17 cellular contexts compared by ENCODE assay signal in genomic region chr2:169323841-169324240, GRCh38. TPM values are rescaled to one million over a fixed set of nuclear protein-coding genes. Genes with fewer than 3 reads are reported as not detected.
DNase-seq lines count a peak whose midpoint lies in the region; ATAC-seq and TF ChIP-seq lines count a peak whose summit lies in the region.
"Had no signal": no experiment of that assay in that cellular context is flagged by ENCODE, and none has a peak within 500 bp of the region (broad histone marks: within the 10 kb centered on the region; RNA-seq: fewer than 3 reads in every experiment).

No MANE protein-coding gene starts in this region.

- H3K27me3 ChIP-seq in hepatocyte, result no peaks in the 10 kb centered on the region
- H3K27me3 ChIP-seq in thyroid gland, result no peaks in the 10 kb centered on the region

- no peaks in the 10 kb centered on the region for H4K20me1 ChIP-seq in hepatocyte (ENCODE audit: insufficient read depth, poor library complexity, severe bottlenecking)

- no peak for ATAC-seq in GM19324 (IDR thresholded peaks at IDR 0.05; ENCODE audit: low FRiP score, unreplicated experiment)
- ATAC-seq: CD8-positive, alpha-beta T cell; HepG2 had no signal

- intact Hi-C loops in thyroid gland (cut with DNase I), result no loop called here

- H3K36me3 ChIP-seq in hepatocyte (replicated peaks; ENCODE audit: insufficient read depth, low read depth) (no peaks in the 10 kb centered on the region), thyroid gland (no peaks in the 10 kb centered on the region)

- no peak for TF ChIP-seq POLR2A in thyroid gland (IDR thresholded peaks at IDR 0.05)

- peaks cover 6% of the 10 kb centered on the region for H3K4me1 ChIP-seq in hepatocyte (ENCODE audit: insufficient read depth)
- H3K4me1 ChIP-seq in thyroid gland, result peaks cover 15 to 31% of the 10 kb centered on the region in 2 donors

- H3K9me2 ChIP-seq in hepatocyte (replicated peaks; ENCODE audit: insufficient read depth), result no peaks in the 10 kb centered on the region

- TF ChIP-seq CTCF in hepatocyte (IDR thresholded peaks at IDR 0.05; ENCODE audit: poor library complexity) (no peak), thyroid gland (IDR thresholded peaks at IDR 0.05) (no peak)

- WGBS in hepatocyte (ENCODE audit: low lambda C conversion rate, missing lambda C conversion rate), result 55% methylated on average over 2 of the region's 2 CpGs
- WGBS in thyroid gland, 2 donors, result 82% methylated on average over 2 of the region's 2 CpGs

- DNase-seq in NCI-H1417 (lab: John Stamatoyannopoulos, UW) (peak in 2 of 3 experiments; percentile 0 to 23), NCI-H1417 treated with DMSO at 0.1 percent for 48 hours (lab: John Stamatoyannopoulos, UW) (no peak), HEK293T (ENCODE audit: extremely low spot score) (no peak), hepatocyte (ENCODE audit: low spot score) (no peak), thyroid gland (no peak), DMS53 treated with DMSO at 0.1 percent for 48 hours (lab: John Stamatoyannopoulos, UW; ENCODE audit: unreplicated experiment) (no peak)
- DNase-seq: CD8-positive, alpha-beta T cell; COR-L47; GF-D8; GOT3; H9; HFFc6 had no signal

- H3K9me3 ChIP-seq in hepatocyte (ENCODE audit: low read depth) (no peaks in the 10 kb centered on the region), thyroid gland (no peaks in the 10 kb centered on the region)

- no peaks in the 10 kb centered on the region for H3K79me2 ChIP-seq in hepatocyte

- POLR2A ChIA-PET in HEK293T (lab: Yijun Ruan, JAX), result no interaction called here

- H3K4me3 ChIP-seq in hepatocyte, result no peak overlapping the region
- H3K4me3 ChIP-seq in thyroid gland (replicated peaks in 1 of 3), result no peak overlapping the region

- peak overlapping the region; percentile 45 for H3K4me2 ChIP-seq in hepatocyte

- H3K27ac ChIP-seq in hepatocyte (no peak overlapping the region), thyroid gland (peak overlapping the region in 2 of 3 donors; percentile 8 to 28)
- H3K27ac ChIP-seq: 22Rv1 had no signal

- no peak overlapping the region for H2AFZ ChIP-seq in hepatocyte

- CTCF ChIA-PET in HEK293T (lab: Yijun Ruan, JAX), result interaction anchor here (0.7 kb wide), 1 partner anchor 18 kb away, joined by 3 read pairs; no protein-coding TSS in a partner anchor

TF ChIP-seq in HEK293T, 16 proteins besides CTCF, POLR2A, EP300 and RAD21:
- TF ChIP-seq SUZ12 (IDR thresholded peaks at IDR 0.05), result no peak
- peak; percentile 60 for TF ChIP-seq PKNOX1 (IDR thresholded peaks at IDR 0.05)
- no peak for TF ChIP-seq LEF1 (IDR thresholded peaks at IDR 0.05; ENCODE audit: borderline replicate concordance)
- TF ChIP-seq L3MBTL2 (conservative IDR thresholded peaks at IDR 0.05), result no peak

RNA-seq across cellular contexts. Expression of gene LRP2, which starts 38.5 kb away (rescaled TPM):
- 33.8 and 38.3 TPM in 2 replicates for total RNA-seq in hepatocyte
- 8.1 and 9.7 TPM in 2 replicates for polyA plus RNA-seq in hepatocyte
- total RNA-seq in thyroid gland, result 100 to 1,000 TPM; 154 to 310 (median 184) TPM
- total RNA-seq: CD8-positive, alpha-beta T cell; HFFc6 had no signal
- polyA plus RNA-seq: BJ, CD14-positive monocyte had no signal

Comparison
In these comparisons a context has a peak if more than half of its experiments do, and no peak if none do; other contexts are left out.
1. DNase-seq: peak in NCI-H1417 (2 of 3); none in NCI-H1417 treated with DMSO at 0.1 percent for 48 hours (single experiment), HEK293T (single experiment), hepatocyte (single experiment), thyroid gland (0 of 2) and DMS53 treated with DMSO at 0.1 percent for 48 hours (single experiment).